In the genomic region with DNA sequence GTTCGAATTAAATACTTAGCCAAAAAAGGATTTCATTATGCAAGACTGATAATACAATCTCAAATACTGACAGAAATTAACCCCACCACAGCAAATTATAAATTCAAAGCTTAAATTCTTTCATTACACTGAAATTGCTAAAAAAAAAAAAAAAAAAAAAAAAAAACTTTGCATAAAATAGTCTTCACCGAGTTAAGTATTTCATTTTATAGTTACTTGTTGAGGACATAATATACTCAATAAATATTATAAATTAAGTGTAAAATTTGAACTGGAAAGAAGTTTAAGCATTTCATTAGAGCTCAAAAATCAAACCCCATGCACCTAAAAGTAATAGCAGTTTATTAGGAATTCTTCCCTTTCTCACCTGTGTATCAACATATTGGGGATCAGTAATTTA, we compare ENCODE assay signal across 1 cellular context.
TF ChIP-seq lines count a peak whose summit lies in the region.

No MANE protein-coding gene starts in this region.

TF ChIP-seq in GM23338, 12 proteins besides CTCF, POLR2A, EP300 and RAD21:
- TF ChIP-seq JUNB (IDR thresholded peaks at IDR 0.05; ENCODE audit: unreplicated experiment) (no peak), EZH2 (IDR thresholded peaks at IDR 0.05; ENCODE audit: low read depth, unreplicated experiment) (no peak), CREB1 (CRISPR knock-in tag; IDR thresholded peaks at IDR 0.05; ENCODE audit: low read depth) (no peak), ZNF114 (CRISPR knock-in tag; IDR thresholded peaks at IDR 0.05) (no peak), STAT1 (IDR thresholded peaks at IDR 0.05; ENCODE audit: unreplicated experiment) (no peak)
- TF ChIP-seq, protein P1, sequence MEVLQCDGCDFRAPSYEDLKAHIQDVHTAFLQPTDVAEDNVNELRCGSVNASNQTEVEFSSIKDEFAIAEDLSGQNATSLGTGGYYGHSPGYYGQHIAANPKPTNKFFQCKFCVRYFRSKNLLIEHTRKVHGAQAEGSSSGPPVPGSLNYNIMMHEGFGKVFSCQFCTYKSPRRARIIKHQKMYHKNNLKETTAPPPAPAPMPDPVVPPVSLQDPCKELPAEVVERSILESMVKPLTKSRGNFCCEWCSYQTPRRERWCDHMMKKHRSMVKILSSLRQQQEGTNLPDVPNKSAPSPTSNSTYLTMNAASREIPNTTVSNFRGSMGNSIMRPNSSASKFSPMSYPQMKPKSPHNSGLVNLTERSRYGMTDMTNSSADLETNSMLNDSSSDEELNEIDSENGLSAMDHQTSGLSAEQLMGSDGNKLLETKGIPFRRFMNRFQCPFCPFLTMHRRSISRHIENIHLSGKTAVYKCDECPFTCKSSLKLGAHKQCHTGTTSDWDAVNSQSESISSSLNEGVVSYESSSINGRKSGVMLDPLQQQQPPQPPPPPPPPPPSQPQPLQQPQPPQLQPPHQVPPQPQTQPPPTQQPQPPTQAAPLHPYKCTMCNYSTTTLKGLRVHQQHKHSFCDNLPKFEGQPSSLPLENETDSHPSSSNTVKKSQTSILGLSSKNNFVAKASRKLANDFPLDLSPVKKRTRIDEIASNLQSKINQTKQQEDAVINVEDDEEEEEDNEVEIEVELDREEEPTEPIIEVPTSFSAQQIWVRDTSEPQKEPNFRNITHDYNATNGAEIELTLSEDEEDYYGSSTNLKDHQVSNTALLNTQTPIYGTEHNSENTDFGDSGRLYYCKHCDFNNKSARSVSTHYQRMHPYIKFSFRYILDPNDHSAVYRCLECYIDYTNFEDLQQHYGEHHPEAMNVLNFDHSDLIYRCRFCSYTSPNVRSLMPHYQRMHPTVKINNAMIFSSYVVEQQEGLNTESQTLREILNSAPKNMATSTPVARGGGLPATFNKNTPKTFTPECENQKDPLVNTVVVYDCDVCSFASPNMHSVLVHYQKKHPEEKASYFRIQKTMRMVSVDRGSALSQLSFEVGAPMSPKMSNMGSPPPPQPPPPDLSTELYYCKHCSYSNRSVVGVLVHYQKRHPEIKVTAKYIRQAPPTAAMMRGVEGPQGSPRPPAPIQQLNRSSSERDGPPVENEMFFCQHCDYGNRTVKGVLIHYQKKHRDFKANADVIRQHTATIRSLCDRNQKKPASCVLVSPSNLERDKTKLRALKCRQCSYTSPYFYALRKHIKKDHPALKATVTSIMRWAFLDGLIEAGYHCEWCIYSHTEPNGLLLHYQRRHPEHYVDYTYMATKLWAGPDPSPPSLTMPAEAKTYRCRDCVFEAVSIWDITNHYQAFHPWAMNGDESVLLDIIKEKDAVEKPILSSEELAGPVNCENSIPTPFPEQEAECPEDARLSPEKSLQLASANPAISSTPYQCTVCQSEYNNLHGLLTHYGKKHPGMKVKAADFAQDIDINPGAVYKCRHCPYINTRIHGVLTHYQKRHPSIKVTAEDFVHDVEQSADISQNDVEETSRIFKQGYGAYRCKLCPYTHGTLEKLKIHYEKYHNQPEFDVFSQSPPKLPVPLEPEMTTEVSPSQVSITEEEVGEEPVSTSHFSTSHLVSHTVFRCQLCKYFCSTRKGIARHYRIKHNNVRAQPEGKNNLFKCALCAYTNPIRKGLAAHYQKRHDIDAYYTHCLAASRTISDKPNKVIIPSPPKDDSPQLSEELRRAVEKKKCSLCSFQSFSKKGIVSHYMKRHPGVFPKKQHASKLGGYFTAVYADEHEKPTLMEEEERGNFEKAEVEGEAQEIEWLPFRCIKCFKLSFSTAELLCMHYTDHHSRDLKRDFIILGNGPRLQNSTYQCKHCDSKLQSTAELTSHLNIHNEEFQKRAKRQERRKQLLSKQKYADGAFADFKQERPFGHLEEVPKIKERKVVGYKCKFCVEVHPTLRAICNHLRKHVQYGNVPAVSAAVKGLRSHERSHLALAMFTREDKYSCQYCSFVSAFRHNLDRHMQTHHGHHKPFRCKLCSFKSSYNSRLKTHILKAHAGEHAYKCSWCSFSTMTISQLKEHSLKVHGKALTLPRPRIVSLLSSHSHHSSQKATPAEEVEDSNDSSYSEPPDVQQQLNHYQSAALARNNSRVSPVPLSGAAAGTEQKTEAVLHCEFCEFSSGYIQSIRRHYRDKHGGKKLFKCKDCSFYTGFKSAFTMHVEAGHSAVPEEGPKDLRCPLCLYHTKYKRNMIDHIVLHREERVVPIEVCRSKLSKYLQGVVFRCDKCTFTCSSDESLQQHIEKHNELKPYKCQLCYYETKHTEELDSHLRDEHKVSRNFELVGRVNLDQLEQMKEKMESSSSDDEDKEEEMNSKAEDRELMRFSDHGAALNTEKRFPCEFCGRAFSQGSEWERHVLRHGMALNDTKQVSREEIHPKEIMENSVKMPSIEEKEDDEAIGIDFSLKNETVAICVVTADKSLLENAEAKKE (CRISPR knock-in tag; IDR thresholded peaks at IDR 0.05) = no peak
- TF ChIP-seq, protein P2, sequence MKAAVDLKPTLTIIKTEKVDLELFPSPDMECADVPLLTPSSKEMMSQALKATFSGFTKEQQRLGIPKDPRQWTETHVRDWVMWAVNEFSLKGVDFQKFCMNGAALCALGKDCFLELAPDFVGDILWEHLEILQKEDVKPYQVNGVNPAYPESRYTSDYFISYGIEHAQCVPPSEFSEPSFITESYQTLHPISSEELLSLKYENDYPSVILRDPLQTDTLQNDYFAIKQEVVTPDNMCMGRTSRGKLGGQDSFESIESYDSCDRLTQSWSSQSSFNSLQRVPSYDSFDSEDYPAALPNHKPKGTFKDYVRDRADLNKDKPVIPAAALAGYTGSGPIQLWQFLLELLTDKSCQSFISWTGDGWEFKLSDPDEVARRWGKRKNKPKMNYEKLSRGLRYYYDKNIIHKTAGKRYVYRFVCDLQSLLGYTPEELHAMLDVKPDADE (IDR thresholded peaks at IDR 0.05) = no peak
